ENCODE assay signal across 12 cellular contexts in the genomic region with DNA sequence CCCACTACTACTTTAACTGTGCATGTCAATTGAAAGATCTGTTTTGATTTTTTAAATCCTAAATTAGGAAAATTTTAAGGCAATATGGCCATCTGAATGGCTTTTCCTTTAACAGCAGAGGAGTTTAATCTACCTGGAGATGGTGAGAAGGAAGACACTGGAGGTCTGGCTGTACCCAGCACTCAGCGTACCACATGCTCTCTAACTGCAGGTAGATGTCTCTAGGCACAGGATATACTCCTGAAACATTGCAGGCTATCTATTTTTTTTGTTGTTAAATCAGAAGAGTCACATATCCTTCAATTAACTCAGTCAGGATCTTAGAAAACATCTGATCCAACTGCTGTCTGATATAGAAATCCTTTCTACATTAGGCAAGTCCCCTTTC. TPM values are rescaled to one million over a fixed set of nuclear protein-coding genes. Genes with fewer than 3 reads are reported as not detected.
A peak's percentile ranks its signal among the peaks of the same experiment; 100 is the strongest.
DNase-seq lines count a peak whose midpoint lies in the region; ATAC-seq and TF ChIP-seq lines count a peak whose summit lies in the region.
"Had no signal": no experiment of that assay in that cellular context is flagged by ENCODE, and none has a peak within 500 bp of the region (broad histone marks: within the 10 kb centered on the region; RNA-seq: fewer than 3 reads in every experiment).

No MANE protein-coding gene starts in this region.

- ATAC-seq in left colon: no peak
- ATAC-seq in GM18909 (IDR thresholded peaks at IDR 0.05; ENCODE audit: poor library complexity, unreplicated experiment): no peak
- ATAC-seq in mucosa of descending colon: no peak

- peak overlapping the region; percentile 81 to 98 (median 95) for H3K27ac Mint-ChIP-seq in CD4-positive, alpha-beta memory T cell

- TF ChIP-seq CTCF in prostate gland (IDR thresholded peaks at IDR 0.05): no peak
- no peak for TF ChIP-seq CTCF in mucosa of descending colon (IDR thresholded peaks at IDR 0.05)

- 76% methylated on average over 1 of the region's 1 CpG for WGBS in prostate gland

- no peaks in the 10 kb centered on the region for H3K9me3 ChIP-seq in CD4-positive, alpha-beta memory T cell (ENCODE audit: control insufficient read depth in 1 of 2, low read length in 2 of 2)
- no peaks in the 10 kb centered on the region for H3K9me3 ChIP-seq in KOPT-K1 (ENCODE audit: insufficient read depth, low read length, poor library complexity, severe bottlenecking)
- no peaks in the 10 kb centered on the region for H3K9me3 ChIP-seq in prostate gland
- no peaks in the 10 kb centered on the region for H3K9me3 ChIP-seq in mucosa of descending colon

- POLR2A ChIA-PET in CD4-positive, alpha-beta memory T cell (lab: Charles Lee; ENCODE audit: partially characterized antibody): interaction anchor here (0.7 to 20.6 kb wide), 13 partner anchors 15 to 118 kb away, joined by 3 to 562 read pairs (median 4); partner anchors contain the start of genes CASTOR1, CCDC157, MTFP1 and SF3A1

- H3K9me3 Mint-ChIP-seq in CD4-positive, alpha-beta memory T cell: no peaks in the 10 kb centered on the region

- H3K4me1 ChIP-seq in CD4-positive, alpha-beta memory T cell (ENCODE audit: insufficient read depth, low read length): peaks cover 100% of the 10 kb centered on the region
- H3K4me1 ChIP-seq in prostate gland (replicated peaks): peaks cover 95% of the 10 kb centered on the region
- H3K4me1 ChIP-seq in mucosa of descending colon (ENCODE audit: low read depth): peaks cover 88% of the 10 kb centered on the region

- DNase-seq in CD4-positive, alpha-beta memory T cell: peak in 1 of 5 donors; percentile 35
- DNase-seq in prostate gland (ENCODE audit: low spot score): no peak
- DNase-seq in left colon: no peak
- no peak for DNase-seq in Ammon's horn (ENCODE audit: low spot score)
- no peak for DNase-seq in mucosa of descending colon
- DNase-seq: DMS 273 treated with DMSO at 0.1 percent for 48 hours; NCI-H526; stimulated activated CD4-positive, alpha-beta T cell treated with anti-CD3 and anti-CD28 coated beads, Interleukin-2, amount 100 ng/mL, for 48 hours had no signal

- no peak for TF ChIP-seq POLR2A in prostate gland (IDR thresholded peaks at IDR 0.05)

- peaks cover 78 to 100% (median 92%) of the 10 kb centered on the region in 4 donors for H3K4me1 Mint-ChIP-seq in CD4-positive, alpha-beta memory T cell

- H3K27ac ChIP-seq in CD4-positive, alpha-beta memory T cell (ENCODE audit: low read depth, low read length): peak overlapping the region; percentile 64
- H3K27ac ChIP-seq in KOPT-K1 (ENCODE audit: low read depth, low read length, poor library complexity, severe bottlenecking) (peak overlapping the region; percentile 100), cingulate gyrus (ENCODE audit: low read depth, low read length) (peak overlapping the region; percentile 5), prostate gland (peak overlapping the region; percentile 91)

- no peaks in the 10 kb centered on the region for H3K27me3 Mint-ChIP-seq in CD4-positive, alpha-beta memory T cell

- intact Hi-C loops in CD4-positive, alpha-beta memory T cell (cut with micrococcal nuclease): loop anchor here (1.0 to 5.0 kb wide), 6 partner anchors 8 to 986 kb away; partner anchors contain the start of genes CASTOR1, CCDC157, PIK3IP1 and SF3A1
- intact Hi-C loops in prostate gland (cut with DNase I): no loop called here
- intact Hi-C loops in left colon (cut with DNase I, micrococcal nuclease): no loop called here
- intact Hi-C loops in mucosa of descending colon (cut with DNase I, micrococcal nuclease): no loop called here

- peak overlapping the region in 1 of 2 donors; percentile 60 for H3K4me3 ChIP-seq in CD4-positive, alpha-beta memory T cell (ENCODE audit: low read length in 2 of 2)
- no peak overlapping the region for H3K4me3 ChIP-seq in prostate gland
- no peak overlapping the region for H3K4me3 ChIP-seq in mucosa of descending colon

- CTCF ChIA-PET in CD4-positive, alpha-beta memory T cell (lab: Charles Lee; ENCODE audit: partially characterized antibody): interaction anchor here (0.8 to 19.0 kb wide), 9 partner anchors 10 to 202 kb away, joined by 3 to 218 read pairs (median 4); partner anchors contain the start of gene CASTOR1

- peak overlapping the region; percentile 67 to 86 (median 82) for H3K4me3 Mint-ChIP-seq in CD4-positive, alpha-beta memory T cell

- no peaks in the 10 kb centered on the region for H3K27me3 ChIP-seq in CD4-positive, alpha-beta memory T cell (ENCODE audit: insufficient read depth, low read length)
- H3K27me3 ChIP-seq in prostate gland (replicated peaks; ENCODE audit: insufficient read depth): no peaks in the 10 kb centered on the region

- H3K36me3 ChIP-seq in CD4-positive, alpha-beta memory T cell (ENCODE audit: insufficient read depth, low read length): peaks cover 5% of the 10 kb centered on the region
- H3K36me3 ChIP-seq in KOPT-K1 (ENCODE audit: insufficient read depth, low read length): peaks cover 23% of the 10 kb centered on the region
- no peaks in the 10 kb centered on the region for H3K36me3 ChIP-seq in prostate gland
- no peaks in the 10 kb centered on the region for H3K36me3 ChIP-seq in mucosa of descending colon (ENCODE audit: low read depth)

- H3K36me3 Mint-ChIP-seq in CD4-positive, alpha-beta memory T cell: peaks cover 22% of the 10 kb centered on the region in 2 donors

RNA-seq across cellular contexts. Expression of gene CASTOR1, which starts 17.3 kb away (rescaled TPM):
- total RNA-seq in CD4-positive, alpha-beta memory T cell: 10 to 100 TPM; 13.7 to 14.9 TPM
- 10 to 100 TPM; 11.3 to 17.5 TPM for polyA plus RNA-seq in CD4-positive, alpha-beta memory T cell
- total RNA-seq in prostate gland (10 to 100 TPM; 27.2 to 33.2 TPM), left colon (1 to 10 TPM; 3.7 to 4.2 TPM), mucosa of descending colon (1 to 10 TPM; 6.1 to 8.4 (median 7.6) TPM)

RNA-seq across cellular contexts. Expression of gene TBC1D10A, which starts 20.1 kb away (rescaled TPM):
- 10 to 100 TPM; 62.2 to 76.8 TPM for total RNA-seq in CD4-positive, alpha-beta memory T cell
- polyA plus RNA-seq in CD4-positive, alpha-beta memory T cell: 10 to 100 TPM; 60.6 to 61.6 TPM
- 10 to 100 TPM; 46.1 to 51.2 TPM for total RNA-seq in prostate gland
- 10 to 100 TPM; 32.0 to 41.2 TPM for total RNA-seq in left colon
- total RNA-seq in mucosa of descending colon: 10 to 100 TPM; 29.7 to 41.4 (median 32.2) TPM

RNA-seq across cellular contexts. Expression of gene OSM, which starts 40.0 kb away (rescaled TPM):
- total RNA-seq in CD4-positive, alpha-beta memory T cell: 1 to 10 TPM; 1.1 to 1.6 TPM
- 100 to 1,000 TPM in 1 of 2 donors, 10 to 100 TPM in 1; 23.7 to 103 TPM for polyA plus RNA-seq in CD4-positive, alpha-beta memory T cell
- total RNA-seq in prostate gland (1 to 10 TPM in 1 of 2 donors, not detected in 1; 2.5 TPM), left colon (under 1 TPM in 1 of 2 donors, not detected in 1; 0.20 TPM), mucosa of descending colon (1 to 10 TPM in 1 of 3 donors, under 1 TPM in 1, not detected in 1; 0.41 to 1.0 TPM)
- total RNA-seq: dermis blood vessel endothelial cell had no signal

RNA-seq across cellular contexts. Expression of gene SF3A1, which starts 50.1 kb away (rescaled TPM):
- total RNA-seq in CD4-positive, alpha-beta memory T cell: 100 to 1,000 TPM; 279 to 301 TPM
- 100 to 1,000 TPM in 1 of 2 donors, 10 to 100 TPM in 1; 44.0 to 155 TPM for polyA plus RNA-seq in CD4-positive, alpha-beta memory T cell
- total RNA-seq in prostate gland (100 to 1,000 TPM; 108 to 134 TPM), left colon (100 to 1,000 TPM; 134 to 146 TPM), mucosa of descending colon (100 to 1,000 TPM; 133 to 152 (median 151) TPM)

RNA-seq across cellular contexts. Expression of gene CCDC157, which starts 50.2 kb away (rescaled TPM):
- 1 to 10 TPM; 2.1 to 3.0 TPM for total RNA-seq in CD4-positive, alpha-beta memory T cell
- polyA plus RNA-seq in CD4-positive, alpha-beta memory T cell: 1 to 10 TPM in 1 of 2 donors, under 1 TPM in 1; 0.38 to 3.9 TPM
- total RNA-seq in prostate gland (10 to 100 TPM in 1 of 2 donors, 1 to 10 TPM in 1; 3.5 to 28.6 TPM), left colon (1 to 10 TPM; 1.6 to 2.3 TPM), mucosa of descending colon (1 to 10 TPM; 1.6 to 2.2 (median 1.8) TPM)

Comparison
In these comparisons a context has a peak if more than half of its experiments do, and no peak if none do; other contexts are left out.
1. H3K27ac ChIP-seq: peak in every context shown above with its lines; median percentile 100 in KOPT-K1; 91 in prostate gland; 64 in CD4-positive, alpha-beta memory T cell; 5 in cingulate gyrus.